31 cellular contexts compared by ENCODE assay signal in genomic region chr16:77383606-77384187, GRCh38. TPM values are rescaled to one million over a fixed set of nuclear protein-coding genes. Genes with fewer than 3 reads are reported as not detected.
"Had no signal": no experiment of that assay in that cellular context is flagged by ENCODE, and none has a peak within 500 bp of the region (broad histone marks: within the 10 kb centered on the region; RNA-seq: fewer than 3 reads in every experiment).

No MANE protein-coding gene starts in this region.

- H3K36me3 ChIP-seq: adrenal gland, gastrocnemius medialis, left lung, lower lobe of right lung, neural progenitor cell, right atrium auricular region, spleen, transverse colon had no signal

- H3K4me1 ChIP-seq: adrenal gland, body of pancreas, gastrocnemius medialis, left lung, lower lobe of right lung, neural progenitor cell, parathyroid adenoma, right atrium auricular region, spleen, testis, transverse colon had no signal

- DNase-seq: activated CD4-positive, alpha-beta memory T cell treated with anti-CD3 and anti-CD28 coated beads for 36 hours; activated CD4-positive, alpha-beta T cell treated with anti-CD3 and anti-CD28 coated beads for 4 hours; activated CD8-positive, alpha-beta memory T cell treated with anti-CD3 and anti-CD28 coated beads, Interleukin-2, amount 50 U/mL, for 4 hours; activated effector memory CD4-positive, alpha-beta T cell treated with anti-CD3 and anti-CD28 coated beads, Interleukin-2, amount 50 U/mL, for 16 hours; activated naive CD4-positive, alpha-beta T cell treated with anti-CD3 and anti-CD28 coated beads for 36 hours; activated naive CD8-positive, alpha-beta T cell treated with anti-CD3 and anti-CD28 coated beads for 36 hours; activated T-cell treated with anti-CD3 and anti-CD28 coated beads, Interleukin-2, amount 50 U/mL, for 1 hour; adrenal gland; aorta; body of pancreas; effector CD8-positive, alpha-beta T cell; gastrocnemius medialis; glutamatergic neuron; left lung; lower lobe of right lung; mesenchymal stem cell; natural killer cell; occipital lobe; spleen; stimulated activated CD4-positive, alpha-beta T cell treated with anti-CD3 and anti-CD28 coated beads, Interleukin-4, amount 100 ng/mL, for 1 hour; stimulated activated naive CD8-positive, alpha-beta T cell treated with anti-CD3 and anti-CD28 coated beads, Interleukin-15, Interleukin-2, amounts not matched to agents 100 U/mL and 50 U/mL, for 24 hours; testis; transverse colon had no signal

- ATAC-seq: body of pancreas; gastrocnemius medialis; left lung; lower lobe of right lung; natural killer cell; stimulated activated naive CD8-positive, alpha-beta T cell treated with anti-CD3 and anti-CD28 coated beads, Interleukin-15, Interleukin-2, amounts not matched to agents 100 U/mL and 50 U/mL, for 24 hours had no signal

- H3K27ac ChIP-seq: adrenal gland, body of pancreas, gastrocnemius medialis, left lung, lower lobe of right lung, neural progenitor cell, parathyroid adenoma, right atrium auricular region, spleen, testis, transverse colon, VCaP had no signal

- H3K9me3 ChIP-seq: adrenal gland, body of pancreas, gastrocnemius medialis, left lung, lower lobe of right lung, right atrium auricular region, spleen, testis, transverse colon had no signal

- H3K4me3 ChIP-seq: adrenal gland, body of pancreas, gastrocnemius medialis, left lung, lower lobe of right lung, neural progenitor cell, right atrium auricular region, spleen, testis, transverse colon had no signal

- FAIRE-seq: colon, islet of Langerhans, TTC549 had no signal

- H3K27me3 ChIP-seq: adrenal gland, body of pancreas, gastrocnemius medialis, left lung, neural progenitor cell, right atrium auricular region, testis, transverse colon had no signal

RNA-seq across cellular contexts. Expression of gene ADAMTS18, which starts 51.1 kb away (rescaled TPM):
- total RNA-seq: activated CD4-positive, alpha-beta memory T cell treated with anti-CD3 and anti-CD28 coated beads for 36 hours; activated CD8-positive, alpha-beta memory T cell treated with anti-CD3 and anti-CD28 coated beads for 36 hours; activated naive CD4-positive, alpha-beta T cell treated with anti-CD3 and anti-CD28 coated beads for 36 hours; activated naive CD8-positive, alpha-beta T cell treated with anti-CD3 and anti-CD28 coated beads for 36 hours; natural killer cell; right atrium auricular region; spleen had no signal
- polyA plus RNA-seq: spleen had no signal
